ENCODE assay signal across 23 cellular contexts in genomic region chr6:3831741-3832530, GRCh38. TPM values are rescaled to one million over a fixed set of nuclear protein-coding genes. Genes with fewer than 3 reads are reported as not detected.
DNase-seq lines count a peak whose midpoint lies in the region; ATAC-seq, FAIRE-seq and TF ChIP-seq lines count a peak whose summit lies in the region.
"Had no signal": no experiment of that assay in that cellular context is flagged by ENCODE, and none has a peak within 500 bp of the region (broad histone marks: within the 10 kb centered on the region; RNA-seq: fewer than 3 reads in every experiment).

No MANE protein-coding gene starts in this region.

- no peaks in the 10 kb centered on the region for H3K9me2 ChIP-seq in SK-N-SH

- CTCF ChIA-PET in SK-N-SH (lab: Yijun Ruan, JAX): interaction anchor here (0.8 to 1.1 kb wide), 3 partner anchors 12 to 83 kb away, joined by 3 read pairs; partner anchors contain the start of gene FAM50B

- TF ChIP-seq CTCF in SK-N-SH (IDR thresholded peaks at IDR 0.05) (no peak), lung (IDR thresholded peaks at IDR 0.05; ENCODE audit: control extremely low read depth, extremely low read depth) (no peak), GM13977 (IDR thresholded peaks at IDR 0.05; ENCODE audit: extremely low read depth, insufficient read depth, missing control alignments) (no peak)

- POLR2A ChIA-PET in SK-N-SH (lab: Yijun Ruan, JAX): no interaction called here

- 95% methylated on average over 6 of the region's 6 CpGs for WGBS in SK-N-SH (ENCODE audit: low lambda C conversion rate)
- 66 to 85% methylated on average over 6 of the region's 6 CpGs for WGBS in lung, 2 donors
- WGBS in small intestine, 3 donors: 66 to 68% (median 67%) methylated on average over 6 of the region's 6 CpGs

- no peaks in the 10 kb centered on the region for H3K9me3 ChIP-seq in SK-N-SH
- no peaks in the 10 kb centered on the region for H3K9me3 ChIP-seq in lung (ENCODE audit: control insufficient read depth in 2 of 2, insufficient read depth in 1 of 2, low read length in 1 of 2)
- no peaks in the 10 kb centered on the region for H3K9me3 ChIP-seq in small intestine (ENCODE audit: control insufficient read depth, low read depth)

- peaks cover 4% of the 10 kb centered on the region for H3F3A ChIP-seq in SK-N-SH (replicated peaks; ENCODE audit: insufficient read depth)

- no peak overlapping the region for H3K27ac ChIP-seq in SK-N-SH (ENCODE audit: low read depth in 2 of 2, low read length in 1 of 2)
- H3K27ac ChIP-seq in lung (ENCODE audit: low read depth in 1 of 2, low read length in 1 of 2): peak overlapping the region; percentile 64 to 75
- H3K27ac ChIP-seq in small intestine (ENCODE audit: low read depth in 1 of 2, low read length in 1 of 2): no peak overlapping the region

- no peak overlapping the region for H3K4me3 ChIP-seq in SK-N-SH (ENCODE audit: low read depth in 2 of 2, low read length in 1 of 2)
- no peak overlapping the region for H3K4me3 ChIP-seq in lung
- H3K4me3 ChIP-seq in small intestine (ENCODE audit: low read depth in 1 of 2, low read length in 2 of 2): no peak overlapping the region
- H3K4me3 ChIP-seq: K562 had no signal

- no peak; the same call in 2 of the 3 replicates for ATAC-seq in SK-N-SH treated with all-trans-retinoic acid at 6 μM for 48 hours
- ATAC-seq in lung (ENCODE audit: insufficient read depth, low FRiP score): no peak
- ATAC-seq: K562, PC-3 had no signal

- no peak overlapping the region; the same call in 1 of the 2 replicates for H2AFZ ChIP-seq in SK-N-SH (ENCODE audit: low read depth)

- no peak overlapping the region for H3K4me2 ChIP-seq in SK-N-SH

- in situ Hi-C loops in GM13977 (cut with MboI; ENCODE audit: low pct_unique_long_range_greater_than_20kb, low sequenced_read_pairs, unreplicated experiment): no loop called here

- H3K4me1 ChIP-seq in SK-N-SH (ENCODE audit: control insufficient read depth in 1 of 2, insufficient read depth in 2 of 2, low read depth in 1 of 2, low read length in 1 of 2) (peaks cover 0 to 8% of the 10 kb centered on the region in 2 experiments; a peak in 1 of 4 replicates), lung (ENCODE audit: control insufficient read depth in 2 of 2, insufficient read depth in 2 of 2, low read length in 2 of 2) (peaks cover 4 to 9% of the 10 kb centered on the region in 2 donors), small intestine (ENCODE audit: control insufficient read depth in 2 of 2, insufficient read depth in 1 of 2, low read depth in 1 of 2, low read length in 1 of 2) (peaks cover 0 to 2% of the 10 kb centered on the region in 2 donors)

- DNase-seq in SK-N-SH: no peak
- peak; percentile 82 for DNase-seq in dermis blood vessel endothelial cell
- DNase-seq in lung (ENCODE audit: low spot score): no peak
- peak; percentile 40 for DNase-seq in small intestine
- DNase-seq in T-helper 1 cell: no peak
- no peak for DNase-seq in GM13977 (ENCODE audit: low spot score)
- no peak for DNase-seq in NOMO-1 treated with DMSO at 0.1 percent for 48 hours (lab: John Stamatoyannopoulos, UW; ENCODE audit: unreplicated experiment)
- DNase-seq: C1 segment of cervical spinal cord; COR-L47; GOT3; NCI-H146; NCI-H2081 treated with DMSO at 0.1 percent for 48 hours; NCI-H2227 treated with DMSO at 0.1 percent for 48 hours; NCI-H526; NK-92 treated with Interleukin-12 subunit alpha and Interleukin-12 subunit beta, amount 100 ng/mL, for 24 hours; PC-3 had no signal

- no peak for TF ChIP-seq EP300 in SK-N-SH (IDR thresholded peaks at IDR 0.05; ENCODE audit: borderline replicate concordance in 1 of 2, low read depth in 1 of 2, low read length in 1 of 2)

- H3K36me3 ChIP-seq in SK-N-SH (replicated peaks in 1 of 2; ENCODE audit: control insufficient read depth in 1 of 2, insufficient read depth in 2 of 2, low read length in 1 of 2) (no peaks in the 10 kb centered on the region), lung (ENCODE audit: control insufficient read depth in 2 of 2, insufficient read depth in 2 of 2, low read length in 2 of 2) (no peaks in the 10 kb centered on the region), small intestine (ENCODE audit: control insufficient read depth in 2 of 2, insufficient read depth in 2 of 2, low read length in 2 of 2) (no peaks in the 10 kb centered on the region)

- H3K9ac ChIP-seq in SK-N-SH: 0 out of 2 replicates have a peak overlapping the region, but pooled peaks have one; percentile 8

- no peaks in the 10 kb centered on the region for H3K79me2 ChIP-seq in SK-N-SH (ENCODE audit: insufficient read depth)

- TF ChIP-seq RAD21 in SK-N-SH (IDR thresholded peaks at IDR 0.05; ENCODE audit: low read length): no peak

- H3K27me3 ChIP-seq in SK-N-SH (ENCODE audit: insufficient read depth): no peaks in the 10 kb centered on the region
- no peaks in the 10 kb centered on the region for H3K27me3 ChIP-seq in lung (ENCODE audit: control insufficient read depth, insufficient read depth)
- no peaks in the 10 kb centered on the region for H3K27me3 ChIP-seq in small intestine (ENCODE audit: control insufficient read depth in 2 of 2, insufficient read depth in 2 of 2, low read length in 2 of 2)

- no peak for FAIRE-seq in small intestine (lab: Jason Lieb, UNC)
- FAIRE-seq: A204.1, G401.6, GM12891, GM19239, HTR-8/SVneo, K562 had no signal

- no peaks in the 10 kb centered on the region for H4K20me1 ChIP-seq in SK-N-SH (ENCODE audit: insufficient read depth)

TF ChIP-seq in SK-N-SH, 30 proteins besides CTCF, POLR2A, EP300 and RAD21 (continues in another document):
- no peak for TF ChIP-seq SIN3A (IDR thresholded peaks at IDR 0.05; ENCODE audit: borderline replicate concordance, low read depth, low read length)
- no peak for TF ChIP-seq FOXM1 (IDR thresholded peaks at IDR 0.05; ENCODE audit: low read depth)
- TF ChIP-seq PBX3 (IDR thresholded peaks at IDR 0.05): no peak
- no peak for TF ChIP-seq TEAD4 (IDR thresholded peaks at IDR 0.05; ENCODE audit: borderline replicate concordance, insufficient read depth)
- TF ChIP-seq, protein P1, sequence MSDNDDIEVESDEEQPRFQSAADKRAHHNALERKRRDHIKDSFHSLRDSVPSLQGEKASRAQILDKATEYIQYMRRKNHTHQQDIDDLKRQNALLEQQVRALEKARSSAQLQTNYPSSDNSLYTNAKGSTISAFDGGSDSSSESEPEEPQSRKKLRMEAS (IDR thresholded peaks at IDR 0.05; ENCODE audit: low read depth): no peak
- no peak for TF ChIP-seq RXRA (IDR thresholded peaks at IDR 0.05; ENCODE audit: borderline replicate concordance, low read depth)
- no peak for TF ChIP-seq CHD2 (IDR thresholded peaks at IDR 0.05; ENCODE audit: low read length, partially characterized antibody)

TF ChIP-seq in SK-N-SH treated with all-trans-retinoic acid at 6 μM for 48 hours, 23 proteins besides CTCF, POLR2A, EP300 and RAD21:
- TF ChIP-seq RARB (CRISPR knock-in tag; IDR thresholded peaks at IDR 0.05): no peak
- TF ChIP-seq POU6F1 (CRISPR knock-in tag; IDR thresholded peaks at IDR 0.05; ENCODE audit: borderline replicate concordance, low read depth): no peak
- TF ChIP-seq BACH2 (CRISPR knock-in tag; IDR thresholded peaks at IDR 0.05; ENCODE audit: borderline replicate concordance): no peak
- TF ChIP-seq PATZ1 (CRISPR knock-in tag; IDR thresholded peaks at IDR 0.05; ENCODE audit: borderline replicate concordance): no peak
- no peak for TF ChIP-seq SNAI2 (CRISPR knock-in tag; IDR thresholded peaks at IDR 0.05)
- TF ChIP-seq PPARA (CRISPR knock-in tag; IDR thresholded peaks at IDR 0.05; ENCODE audit: borderline replicate concordance): no peak
- no peak for TF ChIP-seq ZNF70 (CRISPR knock-in tag; IDR thresholded peaks at IDR 0.05)
- TF ChIP-seq ESRRG (CRISPR knock-in tag; IDR thresholded peaks at IDR 0.05): no peak

RNA-seq across cellular contexts. Expression of gene FAM50B, which starts 17.2 kb away (rescaled TPM):
- polyA plus RNA-seq in SK-N-SH (2012; rRNA removed) (12.9 and 13.8 TPM in 2 replicates), lung (10 to 100 TPM in 1 of 2 donors, 1 to 10 TPM in 1; 7.1 to 11.2 TPM), small intestine (10 to 100 TPM; 10.3 to 13.0 (median 11.9) TPM)
- polyA plus RNA-seq in SK-N-SH (2012; cell fraction: cytosol; rRNA removed): 8.0 and 10.9 TPM in 2 replicates
- polyA plus RNA-seq in SK-N-SH (2012; cell fraction: nucleus; rRNA removed): 8.0 and 8.2 TPM in 2 replicates
- total RNA-seq in dermis blood vessel endothelial cell (8.6 and 10.0 TPM in 2 replicates), lung (10 to 100 TPM; 11.3 to 15.8 TPM)

Comparison
In these comparisons a context has a peak if more than half of its experiments do, and no peak if none do; other contexts are left out.
1. DNase-seq: peak in dermis blood vessel endothelial cell (single experiment) and small intestine (single experiment); none in SK-N-SH (single experiment), lung (single experiment), T-helper 1 cell (0 of 5), GM13977 (single experiment) and NOMO-1 treated with DMSO at 0.1 percent for 48 hours (single experiment).
2. H3K27ac ChIP-seq: peak in lung (2 of 2); none in SK-N-SH (0 of 2) and small intestine (0 of 2).